10 cellular contexts compared by ENCODE assay signal in the genomic region with DNA sequence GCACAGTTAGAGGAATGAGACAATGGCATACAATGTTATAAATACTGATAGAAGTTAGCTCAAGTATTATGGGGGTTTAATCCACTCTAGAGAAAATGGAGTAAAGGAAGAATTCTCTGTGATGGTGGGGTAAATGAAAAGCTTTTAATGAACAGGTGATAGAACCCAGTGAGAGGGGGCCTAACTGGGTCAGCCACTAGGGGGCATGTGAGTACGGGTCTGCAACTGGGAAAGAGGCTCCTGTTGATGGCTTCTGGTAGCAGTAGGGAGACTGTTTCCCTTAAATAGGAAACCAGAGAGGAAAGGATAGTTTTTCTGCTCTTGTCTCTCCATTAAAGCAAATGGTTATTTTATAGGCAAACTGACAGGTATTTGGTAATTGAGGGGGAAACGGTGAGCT.
DNase-seq lines count a peak whose midpoint lies in the region; ATAC-seq lines count a peak whose summit lies in the region.
"Had no signal": no experiment of that assay in that cellular context is flagged by ENCODE, and none has a peak within 500 bp of the region (broad histone marks: within the 10 kb centered on the region; RNA-seq: fewer than 3 reads in every experiment).

No MANE protein-coding gene starts in this region.

- peak; percentile 8 for DNase-seq in stimulated activated naive CD8-positive, alpha-beta T cell treated with anti-CD3 and anti-CD28 coated beads, Interleukin-15, Interleukin-2, amounts not matched to agents 100 U/mL and 50 U/mL, for 24 hours
- DNase-seq in stimulated activated naive CD8-positive, alpha-beta T cell treated with anti-CD3 and anti-CD28 coated beads, Interleukin-15, amount 100 ng/mL, for 72 hours, result no peak
- DNase-seq in NCI-H1417 treated with DMSO at 0.1 percent for 48 hours (lab: John Stamatoyannopoulos, UW) (peak; percentile 0), ecto neural progenitor cell (ENCODE audit: low spot score) (peak; percentile 47), putamen (ENCODE audit: low spot score) (no peak), GM19238 (ENCODE audit: insufficient read length, low spot score) (no peak)
- DNase-seq: dorsolateral prefrontal cortex, NCI-H2107 had no signal

- no peaks in the 10 kb centered on the region for H3K4me1 Mint-ChIP-seq in stimulated activated naive CD8-positive, alpha-beta T cell treated with anti-CD3 and anti-CD28 coated beads, Interleukin-15, amount 100 ng/mL, for 72 hours

- ATAC-seq in stimulated activated naive CD8-positive, alpha-beta T cell treated with anti-CD3 and anti-CD28 coated beads, Interleukin-15, Interleukin-2, amounts not matched to agents 100 U/mL and 50 U/mL, for 24 hours, result no peak
- ATAC-seq in stimulated activated naive CD8-positive, alpha-beta T cell treated with anti-CD3 and anti-CD28 coated beads, Interleukin-15, amount 100 ng/mL, for 72 hours, result no peak
- no peak for ATAC-seq in activated CD4-positive, CD25-positive, alpha-beta regulatory T cell treated with anti-CD3 and anti-CD28 coated beads, Interleukin-2, amount 50 U/mL, for 24 hours
- no peak for ATAC-seq in HG02798 (IDR thresholded peaks at IDR 0.05; ENCODE audit: poor library complexity, unreplicated experiment)

- H3K27ac Mint-ChIP-seq in stimulated activated naive CD8-positive, alpha-beta T cell treated with anti-CD3 and anti-CD28 coated beads, Interleukin-15, amount 100 ng/mL, for 72 hours, result peak overlapping the region in 1 of 2 donors; percentile 90

- H3K27me3 Mint-ChIP-seq in stimulated activated naive CD8-positive, alpha-beta T cell treated with anti-CD3 and anti-CD28 coated beads, Interleukin-15, amount 100 ng/mL, for 72 hours, result peaks cover 7% of the 10 kb centered on the region

- H3K4me3 Mint-ChIP-seq in stimulated activated naive CD8-positive, alpha-beta T cell treated with anti-CD3 and anti-CD28 coated beads, Interleukin-15, amount 100 ng/mL, for 72 hours, result no peak overlapping the region

- H3K9me3 Mint-ChIP-seq in stimulated activated naive CD8-positive, alpha-beta T cell treated with anti-CD3 and anti-CD28 coated beads, Interleukin-15, amount 100 ng/mL, for 72 hours, result no peaks in the 10 kb centered on the region

Comparison
In these comparisons a context has a peak if more than half of its experiments do, and no peak if none do; other contexts are left out.
1. DNase-seq: peak in stimulated activated naive CD8-positive, alpha-beta T cell treated with anti-CD3 and anti-CD28 coated beads, Interleukin-15, Interleukin-2, amounts not matched to agents 100 U/mL and 50 U/mL, for 24 hours (single experiment), NCI-H1417 treated with DMSO at 0.1 percent for 48 hours (single experiment) and ecto neural progenitor cell (single experiment); none in stimulated activated naive CD8-positive, alpha-beta T cell treated with anti-CD3 and anti-CD28 coated beads, Interleukin-15, amount 100 ng/mL, for 72 hours (0 of 2), putamen (single experiment) and GM19238 (single experiment).